Comparison of ENCODE assay signal across 11 cellular contexts in genomic region chr11:128291043-128291442, GRCh38.
DNase-seq lines count a peak whose midpoint lies in the region; TF ChIP-seq lines count a peak whose summit lies in the region.
"Had no signal": no experiment of that assay in that cellular context is flagged by ENCODE, and none has a peak within 500 bp of the region (broad histone marks: within the 10 kb centered on the region; RNA-seq: fewer than 3 reads in every experiment).

No MANE protein-coding gene starts in this region.

- no peak overlapping the region for H2AFZ ChIP-seq in mammary epithelial cell (ENCODE audit: low read depth, low read length)
- H2AFZ ChIP-seq: GM23248 had no signal

- no TSS peak for BruUV-seq in mammary epithelial cell (replicated peaks; lab: Mats Ljungman, UMichigan)

- no peaks in the 10 kb centered on the region for H3K9me3 Mint-ChIP-seq in activated CD4-positive, alpha-beta memory T cell treated with anti-CD3 and anti-CD28 coated beads for 36 hours

- no peaks in the 10 kb centered on the region for H3K9me3 ChIP-seq in breast epithelium
- H3K9me3 ChIP-seq in mammary epithelial cell (replicated peaks; ENCODE audit: insufficient read depth, low read length): no peaks in the 10 kb centered on the region
- H3K9me3 ChIP-seq in thymus (ENCODE audit: control insufficient read depth): no peaks in the 10 kb centered on the region

- peak overlapping the region; percentile 96 for H3K27ac Mint-ChIP-seq in activated CD4-positive, alpha-beta memory T cell treated with anti-CD3 and anti-CD28 coated beads for 36 hours

- no peaks in the 10 kb centered on the region for H3K27me3 Mint-ChIP-seq in activated CD4-positive, alpha-beta memory T cell treated with anti-CD3 and anti-CD28 coated beads for 36 hours

- WGBS in mammary epithelial cell (ENCODE audit: low coverage, missing lambda C conversion rate): 88% methylated on average over 5 of the region's 7 CpGs
- 88% methylated on average over 7 of the region's 7 CpGs for WGBS in thymus

- peak overlapping the region; percentile 81 for H3K4me3 Mint-ChIP-seq in activated CD4-positive, alpha-beta memory T cell treated with anti-CD3 and anti-CD28 coated beads for 36 hours

- H3K36me3 Mint-ChIP-seq in activated CD4-positive, alpha-beta memory T cell treated with anti-CD3 and anti-CD28 coated beads for 36 hours: peaks cover 23% of the 10 kb centered on the region

- DNase-seq in breast epithelium (ENCODE audit: low spot score in 2 of 2) (no peak), mammary epithelial cell (no peak), left kidney (ENCODE audit: low read depth, low spot score) (peak; percentile 61), ecto neural progenitor cell (ENCODE audit: low spot score) (no peak), GDM1 (lab: John Stamatoyannopoulos, UW) (no peak), NCI-H2107 (lab: John Stamatoyannopoulos, UW) (no peak)
- DNase-seq in activated CD4-positive, alpha-beta memory T cell treated with anti-CD3 and anti-CD28 coated beads for 36 hours: peak; percentile 34
- DNase-seq: GM23248, SIG-M5 had no signal

- no peaks in the 10 kb centered on the region for H4K20me1 ChIP-seq in mammary epithelial cell (ENCODE audit: insufficient read depth, low read length)

- no peaks in the 10 kb centered on the region for H3K79me2 ChIP-seq in mammary epithelial cell (ENCODE audit: insufficient read depth, low read length)
- H3K79me2 ChIP-seq: parathyroid adenoma had no signal

- CTCF ChIA-PET in mammary epithelial cell (lab: Charles Lee; ENCODE audit: low non-redundant PET): no interaction called here
- CTCF ChIA-PET in activated CD4-positive, alpha-beta memory T cell treated with anti-CD3 and anti-CD28 coated beads for 36 hours (lab: Charles Lee): interaction anchor here (0.6 to 5.9 kb wide), 40 partner anchors 10 to 485 kb away, joined by 3 to 92 read pairs (median 6); no protein-coding TSS in a partner anchor

- H3K36me3 ChIP-seq in breast epithelium (no peaks in the 10 kb centered on the region), mammary epithelial cell (ENCODE audit: insufficient read depth, low read length) (no peaks in the 10 kb centered on the region), thymus (ENCODE audit: control insufficient read depth, insufficient read depth) (no peaks in the 10 kb centered on the region)

- in situ Hi-C loops in mammary epithelial cell (cut with MboI; ENCODE audit: low sequenced_read_pairs in 2 of 2): loop anchor here (10.0 to 25.0 kb wide), 2 partner anchors 254 to 544 kb away; no protein-coding TSS in a partner anchor

- dilution Hi-C loops in mammary epithelial cell (cut with HindIII; ENCODE audit: low sequenced_read_pairs): no loop called here

- POLR2A ChIA-PET in activated CD4-positive, alpha-beta memory T cell treated with anti-CD3 and anti-CD28 coated beads for 36 hours (lab: Charles Lee): interaction anchor here (0.7 to 7.2 kb wide), 29 partner anchors 10 to 424 kb away, joined by 3 to 84 read pairs (median 8); no protein-coding TSS in a partner anchor

- H3K4me3 ChIP-seq in breast epithelium: peak overlapping the region in 1 of 3 donors; percentile 29
- H3K4me3 ChIP-seq in mammary epithelial cell (replicated peaks in 1 of 3; ENCODE audit: insufficient read depth in 1 of 3, low read depth in 2 of 3, low read length in 3 of 3): no peak overlapping the region
- peak overlapping the region; percentile 45 for H3K4me3 ChIP-seq in thymus (ENCODE audit: low read length)
- H3K4me3 ChIP-seq: GM23248 had no signal

- no peak for TF ChIP-seq POLR2A in breast epithelium (IDR thresholded peaks at IDR 0.05)

- peaks cover 0 to 3% of the 10 kb centered on the region in 2 donors for H3K4me1 ChIP-seq in breast epithelium
- H3K4me1 ChIP-seq in mammary epithelial cell (ENCODE audit: insufficient read depth, low read length): peaks cover 4% of the 10 kb centered on the region
- peaks cover 49% of the 10 kb centered on the region for H3K4me1 ChIP-seq in thymus (ENCODE audit: control insufficient read depth, insufficient read depth, low read length)
- H3K4me1 ChIP-seq: parathyroid adenoma had no signal

- H3K27me3 ChIP-seq in breast epithelium: no peaks in the 10 kb centered on the region
- H3K27me3 ChIP-seq in mammary epithelial cell (ENCODE audit: insufficient read depth, low read length): no peaks in the 10 kb centered on the region
- no peaks in the 10 kb centered on the region for H3K27me3 ChIP-seq in thymus (ENCODE audit: control insufficient read depth, insufficient read depth)

- H3K27ac ChIP-seq in breast epithelium (peak overlapping the region; percentile 54 to 86), mammary epithelial cell (ENCODE audit: insufficient read depth, low read depth, low read length) (no peak overlapping the region), thymus (ENCODE audit: low read depth) (peak overlapping the region; percentile 76)
- H3K27ac ChIP-seq: GM23248 had no signal

- TF ChIP-seq CTCF in breast epithelium (IDR thresholded peaks at IDR 0.05): no peak
- TF ChIP-seq CTCF in mammary epithelial cell (conservative IDR thresholded peaks at IDR 0.05 in 1 of 2, IDR thresholded peaks at IDR 0.05 in 1 of 2; ENCODE audit: extremely low read depth in 1 of 2, insufficient read depth in 1 of 2, low read depth in 1 of 2, low read length in 2 of 2): no peak

- no peak overlapping the region for H3K9ac ChIP-seq in mammary epithelial cell (ENCODE audit: insufficient read depth, low read length)
- H3K9ac ChIP-seq: GM23248, parathyroid adenoma had no signal

- no peak overlapping the region for H3K4me2 ChIP-seq in mammary epithelial cell (ENCODE audit: insufficient read depth, low read depth, low read length)

- intact Hi-C loops in breast epithelium (cut with DNase I; ENCODE audit: low total_unique reads) (no loop called here), mammary epithelial cell (cut with micrococcal nuclease) (loop anchor here (2.0 to 5.0 kb wide), 4 partner anchors 110 to 178 kb away; no protein-coding TSS in a partner anchor)
- intact Hi-C loops in activated CD4-positive, alpha-beta memory T cell treated with anti-CD3 and anti-CD28 coated beads for 36 hours (cut with micrococcal nuclease): loop anchor here (2.0 kb wide), 2 partner anchors 218 to 466 kb away; no protein-coding TSS in a partner anchor

- peaks cover 95% of the 10 kb centered on the region for H3K4me1 Mint-ChIP-seq in activated CD4-positive, alpha-beta memory T cell treated with anti-CD3 and anti-CD28 coated beads for 36 hours (ENCODE audit: low read depth)

Comparison
In these comparisons a context has a peak if more than half of its experiments do, and no peak if none do; other contexts are left out.
1. DNase-seq: peak in activated CD4-positive, alpha-beta memory T cell treated with anti-CD3 and anti-CD28 coated beads for 36 hours (single experiment) and left kidney (single experiment); none in breast epithelium (0 of 2), mammary epithelial cell (single experiment), ecto neural progenitor cell (single experiment), GDM1 (single experiment) and NCI-H2107 (single experiment).